Comparison of ENCODE assay signal across 30 cellular contexts in genomic region chr17:45846223-45846622, GRCh38. TPM values are rescaled to one million over a fixed set of nuclear protein-coding genes. Genes with fewer than 3 reads are reported as not detected.
DNase-seq lines count a peak whose midpoint lies in the region; ATAC-seq and TF ChIP-seq lines count a peak whose summit lies in the region.
"Had no signal": no experiment of that assay in that cellular context is flagged by ENCODE, and none has a peak within 500 bp of the region (broad histone marks: within the 10 kb centered on the region; RNA-seq: fewer than 3 reads in every experiment).

No MANE protein-coding gene starts in this region.

- peaks cover 5% of the 10 kb centered on the region for H3K27me3 ChIP-seq in lower lobe of right lung (ENCODE audit: low read depth)
- H3K27me3 ChIP-seq in spleen (replicated peaks in 1 of 7): peaks cover 0 to 16% (median 0%) of the 10 kb centered on the region in 7 donors
- H3K27me3 ChIP-seq: BE2C, BLaER1 had no signal

- no peak for TF ChIP-seq POLR2A in spleen (IDR thresholded peaks at IDR 0.05)

- DNase-seq in ecto neural progenitor cell (ENCODE audit: low spot score): peak; percentile 45
- no peak for DNase-seq in endothelial cell (ENCODE audit: low spot score)
- peak; percentile 28 for DNase-seq in lower lobe of right lung
- DNase-seq in spleen: peak; percentile 58
- no peak for DNase-seq in NK-92 (lab: John Stamatoyannopoulos, UW; ENCODE audit: unreplicated experiment)
- no peak for DNase-seq in activated naive CD8-positive, alpha-beta T cell treated with anti-CD3 and anti-CD28 coated beads for 36 hours
- DNase-seq in germinal center (ENCODE audit: low spot score): no peak
- no peak for DNase-seq in KG1 (lab: John Stamatoyannopoulos, UW)
- DNase-seq: 8988T; ACHN; BE2C; C1 segment of cervical spinal cord; CD4-positive, alpha-beta memory T cell; CD4-positive, CD25-positive, alpha-beta regulatory T cell; CD8-positive, alpha-beta memory T cell; COR-L47; DMS 273 treated with DMSO at 0.1 percent for 48 hours; DMS153; DMS53; DMS79; DND-41; EL; GDM1 had no signal

- intact Hi-C loops in lower lobe of right lung (cut with DNase I) (no loop called here), spleen (cut with DNase I; ENCODE audit: low total_unique reads) (no loop called here)

- H3K4me3 ChIP-seq in lower lobe of right lung (no peak overlapping the region), spleen (no peak overlapping the region)
- H3K4me3 ChIP-seq: BLaER1, GM12878 had no signal

- H3K27me3 Mint-ChIP-seq in endothelial cell (ENCODE audit: unreplicated experiment): peaks cover 10% of the 10 kb centered on the region
- H3K27me3 Mint-ChIP-seq in activated naive CD8-positive, alpha-beta T cell treated with anti-CD3 and anti-CD28 coated beads for 36 hours: no peaks in the 10 kb centered on the region

- no peaks in the 10 kb centered on the region for H3K4me1 ChIP-seq in lower lobe of right lung
- no peaks in the 10 kb centered on the region for H3K4me1 ChIP-seq in spleen
- H3K4me1 ChIP-seq: BE2C had no signal

- H3K36me3 ChIP-seq in lower lobe of right lung (no peaks in the 10 kb centered on the region), spleen (no peaks in the 10 kb centered on the region)
- H3K36me3 ChIP-seq: BE2C, BLaER1 had no signal

- WGBS in spleen, 5 donors: 82 to 90% (median 88%) methylated on average over 8 to 10 of the region's 10 CpGs

- H3K27ac ChIP-seq in lower lobe of right lung (no peak overlapping the region), spleen (no peak overlapping the region)
- H3K27ac ChIP-seq: BLaER1 had no signal

- peak overlapping the region; percentile 41 for H3K27ac Mint-ChIP-seq in endothelial cell (ENCODE audit: unreplicated experiment)
- H3K27ac Mint-ChIP-seq in activated naive CD8-positive, alpha-beta T cell treated with anti-CD3 and anti-CD28 coated beads for 36 hours: no peak overlapping the region
- H3K27ac Mint-ChIP-seq: CD14-positive monocyte; CD4-positive, alpha-beta memory T cell; CD4-positive, CD25-positive, alpha-beta regulatory T cell; CD8-positive, alpha-beta memory T cell had no signal

- no peak for ATAC-seq in lower lobe of right lung
- ATAC-seq: GM12878 had no signal

- TF ChIP-seq CTCF in endothelial cell (IDR thresholded peaks at IDR 0.05; ENCODE audit: unreplicated experiment) (no peak), lower lobe of right lung (IDR thresholded peaks at IDR 0.05) (no peak), spleen (IDR thresholded peaks at IDR 0.05 in 8 of 11, conservative IDR thresholded peaks at IDR 0.05 in 3 of 11) (no peak)

- H3K9me3 ChIP-seq in lower lobe of right lung (no peaks in the 10 kb centered on the region), spleen (no peaks in the 10 kb centered on the region)
- H3K9me3 ChIP-seq: BE2C, BLaER1 had no signal

- no peak overlapping the region for H3K4me3 Mint-ChIP-seq in endothelial cell (ENCODE audit: unreplicated experiment)
- no peak overlapping the region for H3K4me3 Mint-ChIP-seq in activated naive CD8-positive, alpha-beta T cell treated with anti-CD3 and anti-CD28 coated beads for 36 hours
- H3K4me3 Mint-ChIP-seq: CD14-positive monocyte; CD8-positive, alpha-beta memory T cell had no signal

- H3K4me1 Mint-ChIP-seq in endothelial cell (ENCODE audit: unreplicated experiment): no peaks in the 10 kb centered on the region
- H3K4me1 Mint-ChIP-seq in activated naive CD8-positive, alpha-beta T cell treated with anti-CD3 and anti-CD28 coated beads for 36 hours: no peaks in the 10 kb centered on the region
- H3K4me1 Mint-ChIP-seq: CD14-positive monocyte; CD4-positive, alpha-beta memory T cell; CD4-positive, CD25-positive, alpha-beta regulatory T cell; CD8-positive, alpha-beta memory T cell had no signal

- no peaks in the 10 kb centered on the region for H3K9me3 Mint-ChIP-seq in endothelial cell (ENCODE audit: unreplicated experiment)
- H3K9me3 Mint-ChIP-seq in activated naive CD8-positive, alpha-beta T cell treated with anti-CD3 and anti-CD28 coated beads for 36 hours: no peaks in the 10 kb centered on the region
- H3K9me3 Mint-ChIP-seq: CD14-positive monocyte; CD4-positive, alpha-beta memory T cell; CD8-positive, alpha-beta memory T cell had no signal

- H3K36me3 Mint-ChIP-seq in endothelial cell (ENCODE audit: low read depth, unreplicated experiment): no peaks in the 10 kb centered on the region
- H3K36me3 Mint-ChIP-seq in activated naive CD8-positive, alpha-beta T cell treated with anti-CD3 and anti-CD28 coated beads for 36 hours: no peaks in the 10 kb centered on the region
- H3K36me3 Mint-ChIP-seq: CD14-positive monocyte; CD4-positive, alpha-beta memory T cell; CD4-positive, CD25-positive, alpha-beta regulatory T cell; CD8-positive, alpha-beta memory T cell had no signal

RNA-seq across cellular contexts. Expression of gene SPPL2C, which starts 1.5 kb away (rescaled TPM):
- total RNA-seq in endothelial cell (ENCODE audit: unreplicated experiment) (not detected), lower lobe of right lung (not detected), spleen (not detected)
- polyA plus RNA-seq in spleen: not detected
- not detected for total RNA-seq in activated naive CD8-positive, alpha-beta T cell treated with anti-CD3 and anti-CD28 coated beads for 36 hours
- total RNA-seq: A673; CD4-positive, alpha-beta memory T cell; CD4-positive, CD25-positive, alpha-beta regulatory T cell; CD8-positive, alpha-beta memory T cell; Daoy; G401; GM12878 had no signal
- polyA plus RNA-seq: AG04450; CD14-positive monocyte; CD4-positive, alpha-beta memory T cell; CD4-positive, CD25-positive, alpha-beta regulatory T cell; CD8-positive, alpha-beta memory T cell; GM12878 had no signal

RNA-seq across cellular contexts. Expression of gene MAPT, which starts 48.1 kb away (rescaled TPM):
- 0.28 TPM for total RNA-seq in endothelial cell (ENCODE audit: unreplicated experiment)
- total RNA-seq in lower lobe of right lung: 5.5 TPM
- total RNA-seq in spleen: 1 to 10 TPM in 3 of 7 donors, under 1 TPM in 4; 0.32 to 1.6 (median 0.68) TPM
- polyA plus RNA-seq in spleen: under 1 TPM; 0.15 to 0.32 (median 0.20) TPM
- total RNA-seq in activated naive CD8-positive, alpha-beta T cell treated with anti-CD3 and anti-CD28 coated beads for 36 hours: under 1 TPM; 0.68 to 0.88 TPM
- polyA plus RNA-seq: CD14-positive monocyte had no signal

Comparison
In these comparisons a context has a peak if more than half of its experiments do, and no peak if none do; other contexts are left out.
1. DNase-seq: peak in ecto neural progenitor cell (single experiment), lower lobe of right lung (single experiment) and spleen (single experiment); none in endothelial cell (single experiment), NK-92 (single experiment), activated naive CD8-positive, alpha-beta T cell treated with anti-CD3 and anti-CD28 coated beads for 36 hours (single experiment), germinal center (single experiment) and KG1 (single experiment).